In the genomic region with DNA sequence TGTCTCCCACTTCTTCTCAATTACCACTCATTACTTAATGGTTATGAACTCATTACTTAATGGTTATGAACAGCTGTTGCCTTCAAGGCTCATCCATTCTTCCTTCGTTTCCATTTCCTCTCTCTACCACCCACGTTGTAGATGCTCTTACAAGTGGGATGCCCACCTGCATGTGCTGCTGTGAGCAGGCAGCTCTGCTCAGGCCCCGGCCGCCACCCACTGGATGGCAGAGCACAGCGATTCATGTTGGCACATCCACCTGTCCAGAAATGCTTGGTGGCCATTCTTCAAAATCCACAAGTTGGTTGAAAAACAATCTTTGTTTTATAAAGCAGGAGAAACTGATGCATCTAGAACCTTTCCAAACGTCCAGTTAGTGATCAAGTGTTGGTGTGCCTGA, we compare ENCODE assay signal across 18 cellular contexts. TPM values are rescaled to one million over a fixed set of nuclear protein-coding genes. Genes with fewer than 3 reads are reported as not detected.
A peak's percentile ranks its signal among the peaks of the same experiment; 100 is the strongest.
DNase-seq lines count a peak whose midpoint lies in the region; ATAC-seq and TF ChIP-seq lines count a peak whose summit lies in the region.
"Had no signal": no experiment of that assay in that cellular context is flagged by ENCODE, and none has a peak within 500 bp of the region (broad histone marks: within the 10 kb centered on the region; RNA-seq: fewer than 3 reads in every experiment).

No MANE protein-coding gene starts in this region.

- no peaks in the 10 kb centered on the region for H3K9me3 ChIP-seq in CD4-positive, CD25-positive, alpha-beta regulatory T cell (ENCODE audit: control insufficient read depth in 2 of 2, low read length in 2 of 2)
- no peaks in the 10 kb centered on the region for H3K9me3 ChIP-seq in Karpas-422 (ENCODE audit: low read length)
- H3K9me3 ChIP-seq: A549, MG63, Peyer's patch had no signal

- H3K4me3 Mint-ChIP-seq in activated T-cell treated with anti-CD3 and anti-CD28 coated beads, Interleukin-2, amount 50 U/mL, for 24 hours = no peak overlapping the region
- no peak overlapping the region for H3K4me3 Mint-ChIP-seq in activated T-cell treated with anti-CD3 and anti-CD28 coated beads, Interleukin-2, amount 50 U/mL, for 72 hours
- H3K4me3 Mint-ChIP-seq in CD4-positive, CD25-positive, alpha-beta regulatory T cell = no peak overlapping the region

- H3K4me2 ChIP-seq in Karpas-422 (ENCODE audit: low read depth, low read length, poor library complexity, severe bottlenecking) = no peak overlapping the region
- H3K4me2 ChIP-seq: A549 had no signal

- peak overlapping the region; percentile 69 for H3K27ac Mint-ChIP-seq in activated T-cell treated with anti-CD3 and anti-CD28 coated beads, Interleukin-2, amount 50 U/mL, for 24 hours
- H3K27ac Mint-ChIP-seq in activated T-cell treated with anti-CD3 and anti-CD28 coated beads, Interleukin-2, amount 50 U/mL, for 72 hours = no peak overlapping the region
- peak overlapping the region; percentile 7 to 83 (median 55) for H3K27ac Mint-ChIP-seq in CD4-positive, CD25-positive, alpha-beta regulatory T cell

- H2AFZ ChIP-seq in Karpas-422 (ENCODE audit: low read length) = no peak overlapping the region

- peaks cover 22% of the 10 kb centered on the region for H3K4me1 ChIP-seq in CD4-positive, CD25-positive, alpha-beta regulatory T cell (ENCODE audit: control insufficient read depth, insufficient read depth, low read length, poor library complexity, severe bottlenecking)
- peaks cover 50% of the 10 kb centered on the region for H3K4me1 ChIP-seq in Karpas-422 (ENCODE audit: low read length)
- H3K4me1 ChIP-seq: A549 had no signal

- no peak for TF ChIP-seq CTCF in dorsolateral prefrontal cortex (IDR thresholded peaks at IDR 0.05 in 54 of 56, conservative IDR thresholded peaks at IDR 0.05 in 2 of 56; ENCODE audit: low read depth in 1 of 56, partially characterized antibody in 56 of 56)

- no peaks in the 10 kb centered on the region for H3K9me2 ChIP-seq in Karpas-422 (replicated peaks; ENCODE audit: insufficient read depth, low read length)

- H3K36me3 Mint-ChIP-seq in activated T-cell treated with anti-CD3 and anti-CD28 coated beads, Interleukin-2, amount 50 U/mL, for 24 hours (ENCODE audit: low read depth) = peaks cover 100% of the 10 kb centered on the region
- H3K36me3 Mint-ChIP-seq in activated T-cell treated with anti-CD3 and anti-CD28 coated beads, Interleukin-2, amount 50 U/mL, for 72 hours (ENCODE audit: insufficient read depth in 2 of 2) = peaks cover 17 to 46% of the 10 kb centered on the region in 2 donors
- peaks cover 62% of the 10 kb centered on the region for H3K36me3 Mint-ChIP-seq in CD4-positive, CD25-positive, alpha-beta regulatory T cell

- peaks cover 47% of the 10 kb centered on the region for H3K79me2 ChIP-seq in Karpas-422 (ENCODE audit: low read length)

- peaks cover 95% of the 10 kb centered on the region for H4K20me1 ChIP-seq in Karpas-422 (ENCODE audit: insufficient read depth, low read depth, low read length)

- ATAC-seq in activated T-cell treated with anti-CD3 and anti-CD28 coated beads, Interleukin-2, amount 50 U/mL, for 72 hours (replicated peaks in 1 of 2) = no peak
- no peak for ATAC-seq in CD4-positive, CD25-positive, alpha-beta regulatory T cell (ENCODE audit: low read depth in 2 of 2)
- no peak for ATAC-seq in HG03039 (IDR thresholded peaks at IDR 0.05; ENCODE audit: unreplicated experiment)
- ATAC-seq: A549 had no signal

- intact Hi-C loops in dorsolateral prefrontal cortex (cut with DNase I) = no loop called here

- peaks cover 86% of the 10 kb centered on the region for H3K4me1 Mint-ChIP-seq in activated T-cell treated with anti-CD3 and anti-CD28 coated beads, Interleukin-2, amount 50 U/mL, for 24 hours (ENCODE audit: low read depth)
- H3K4me1 Mint-ChIP-seq in activated T-cell treated with anti-CD3 and anti-CD28 coated beads, Interleukin-2, amount 50 U/mL, for 72 hours (ENCODE audit: low read depth) = peaks cover 69% of the 10 kb centered on the region
- H3K4me1 Mint-ChIP-seq in CD4-positive, CD25-positive, alpha-beta regulatory T cell = peaks cover 32 to 80% (median 52%) of the 10 kb centered on the region in 4 donors

- H3K27ac ChIP-seq in CD4-positive, CD25-positive, alpha-beta regulatory T cell (ENCODE audit: insufficient read depth, low read length, poor library complexity, severe bottlenecking) = no peak overlapping the region
- H3K27ac ChIP-seq in Karpas-422 (ENCODE audit: low read length) = 0 out of 2 replicates have a peak overlapping the region, but pooled peaks have one; percentile 55
- H3K27ac ChIP-seq in dorsolateral prefrontal cortex = peak overlapping the region in 41 of 59 donors; percentile 1 to 62 (median 34)
- H3K27ac ChIP-seq: A549, C4-2B had no signal

- peaks cover 87% of the 10 kb centered on the region for H3K36me3 ChIP-seq in CD4-positive, CD25-positive, alpha-beta regulatory T cell (ENCODE audit: control insufficient read depth, insufficient read depth, low read length)
- peaks cover 97% of the 10 kb centered on the region for H3K36me3 ChIP-seq in Karpas-422 (ENCODE audit: insufficient read depth, low read length)

- H3K4me3 ChIP-seq in CD4-positive, CD25-positive, alpha-beta regulatory T cell (ENCODE audit: low read depth, low read length) = no peak overlapping the region
- H3K4me3 ChIP-seq in Karpas-422 (ENCODE audit: low read length) (no peak overlapping the region), dorsolateral prefrontal cortex (no peak overlapping the region)
- H3K4me3 ChIP-seq: A549, MG63, Peyer's patch had no signal

- DNase-seq in activated T-cell treated with anti-CD3 and anti-CD28 coated beads, Interleukin-2, amount 50 U/mL, for 24 hours = no peak
- DNase-seq in activated T-cell treated with anti-CD3 and anti-CD28 coated beads, Interleukin-2, amount 50 U/mL, for 72 hours = no peak
- no peak for DNase-seq in CD4-positive, CD25-positive, alpha-beta regulatory T cell
- DNase-seq in Karpas-422 (no peak), dorsolateral prefrontal cortex (no peak), NCI-H226 (no peak)
- DNase-seq in stimulated activated naive CD4-positive, alpha-beta T cell treated with Interleukin-2 at 50 U/mL for 16 hours (lab: John Stamatoyannopoulos, UW) = no peak
- DNase-seq: EL, KBM-7, MG63, NCI-H1092, NCI-H2081 treated with DMSO at 0.1 percent for 48 hours, NCI-H510A treated with DMSO at 0.1 percent for 48 hours, Peyer's patch, Right ventricle myocardium superior had no signal

- H3K9ac ChIP-seq in Karpas-422 (ENCODE audit: low read length) = no peak overlapping the region

- no peaks in the 10 kb centered on the region for H3K9me3 Mint-ChIP-seq in activated T-cell treated with anti-CD3 and anti-CD28 coated beads, Interleukin-2, amount 50 U/mL, for 24 hours
- H3K9me3 Mint-ChIP-seq in activated T-cell treated with anti-CD3 and anti-CD28 coated beads, Interleukin-2, amount 50 U/mL, for 72 hours = no peaks in the 10 kb centered on the region
- H3K9me3 Mint-ChIP-seq in CD4-positive, CD25-positive, alpha-beta regulatory T cell = no peaks in the 10 kb centered on the region

- no peaks in the 10 kb centered on the region for H3K27me3 Mint-ChIP-seq in activated T-cell treated with anti-CD3 and anti-CD28 coated beads, Interleukin-2, amount 50 U/mL, for 24 hours
- H3K27me3 Mint-ChIP-seq in activated T-cell treated with anti-CD3 and anti-CD28 coated beads, Interleukin-2, amount 50 U/mL, for 72 hours (ENCODE audit: low read depth) = no peaks in the 10 kb centered on the region
- H3K27me3 Mint-ChIP-seq in CD4-positive, CD25-positive, alpha-beta regulatory T cell = no peaks in the 10 kb centered on the region

- no peaks in the 10 kb centered on the region for H3K27me3 ChIP-seq in CD4-positive, CD25-positive, alpha-beta regulatory T cell (ENCODE audit: control insufficient read depth, insufficient read depth, low read length)
- H3K27me3 ChIP-seq in Karpas-422 (ENCODE audit: low read length) (no peaks in the 10 kb centered on the region), dorsolateral prefrontal cortex (no peaks in the 10 kb centered on the region)
- H3K27me3 ChIP-seq: MG63, Peyer's patch had no signal

RNA-seq across cellular contexts. Expression of a gene that starts 14.5 kb away (rescaled TPM):
- 100 to 1,000 TPM; 177 to 206 TPM for total RNA-seq in activated T-cell treated with anti-CD3 and anti-CD28 coated beads, Interleukin-2, amount 50 U/mL, for 72 hours
- 228 TPM for total RNA-seq in CD4-positive, CD25-positive, alpha-beta regulatory T cell
- polyA plus RNA-seq in CD4-positive, CD25-positive, alpha-beta regulatory T cell = 10 to 100 TPM; 52.4 to 63.8 (median 58.8) TPM
- 931 and 967 TPM in 2 replicates for total RNA-seq in Karpas-422 (2014; rRNA removed; shearing (Covaris generic); ENCODE audit: low replicate concordance)
- 100 to 1,000 TPM; 225 to 944 (median 658) TPM for total RNA-seq in dorsolateral prefrontal cortex
